34 cellular contexts compared by ENCODE assay signal in genomic region chr15:28118083-28118482, GRCh38. TPM values are rescaled to one million over a fixed set of nuclear protein-coding genes. Genes with fewer than 3 reads are reported as not detected.
"Had no signal": no experiment of that assay in that cellular context is flagged by ENCODE, and none has a peak within 500 bp of the region (broad histone marks: within the 10 kb centered on the region; RNA-seq: fewer than 3 reads in every experiment).

No MANE protein-coding gene starts in this region.

- ATAC-seq: activated CD4-positive, alpha-beta T cell treated with anti-CD3 and anti-CD28 coated beads for 36 hours; activated CD8-positive, alpha-beta memory T cell treated with anti-CD3 and anti-CD28 coated beads, Interleukin-2, amount 10 ng/mL, durations not matched to agents 7 days and 5 days; activated CD8-positive, alpha-beta T cell treated with anti-CD3 and anti-CD28 coated beads, Interleukin-2, amount 10 ng/mL, durations not matched to agents 7 days and 5 days; activated naive CD4-positive, alpha-beta T cell treated with anti-CD3 and anti-CD28 coated beads, Interleukin-2, amount 50 U/mL, for 72 hours; activated T-cell treated with anti-CD3 and anti-CD28 coated beads, Interleukin-2, amount 50 U/mL, for 72 hours; foreskin keratinocyte had no signal

- DNase-seq: activated CD4-positive, alpha-beta memory T cell treated with anti-CD3 and anti-CD28 coated beads for 36 hours; activated CD4-positive, alpha-beta T cell treated with anti-CD3 and anti-CD28 coated beads for 36 hours; activated CD4-positive, alpha-beta T cell treated with anti-CD3 and anti-CD28 coated beads, Interleukin-2, amount 10 ng/mL, durations not matched to agents 24 days and 14 days; activated CD4-positive, CD25-positive, alpha-beta regulatory T cell; activated CD4-positive, CD25-positive, alpha-beta regulatory T cell treated with anti-CD3 and anti-CD28 coated beads, Interleukin-2, amount 50 U/mL, for 72 hours; activated CD8-positive, alpha-beta memory T cell treated with anti-CD3 and anti-CD28 coated beads, Interleukin-2, amount 10 ng/mL, durations not matched to agents 7 days and 5 days; activated CD8-positive, alpha-beta memory T cell treated with anti-CD3 and anti-CD28 coated beads, Interleukin-2, amount 50 U/mL, for 4 hours; activated CD8-positive, alpha-beta T cell treated with anti-CD3 and anti-CD28 coated beads, Interleukin-2, amount 10 ng/mL, durations not matched to agents 7 days and 5 days; activated gamma-delta T cell; activated naive CD4-positive, alpha-beta T cell; activated naive CD8-positive, alpha-beta T cell treated with anti-CD3 and anti-CD28 coated beads, Interleukin-2, amount 10 ng/mL, durations not matched to agents 7 days and 5 days; activated T-cell treated with anti-CD3 and anti-CD28 coated beads, Interleukin-2, amount 50 U/mL, for 1 hour; activated T-cell treated with anti-CD3 and anti-CD28 coated beads, Interleukin-2, amount 50 U/mL, for 72 hours; effector memory CD4-positive, alpha-beta T cell; endodermal cell; erythroblast; foreskin keratinocyte; gastrocnemius medialis; T1000; WERI-Rb-1 had no signal

- H3K4me3 Mint-ChIP-seq: activated CD4-positive, alpha-beta memory T cell treated with anti-CD3 and anti-CD28 coated beads for 36 hours; activated CD4-positive, alpha-beta T cell treated with anti-CD3 and anti-CD28 coated beads for 36 hours; activated CD4-positive, alpha-beta T cell treated with anti-CD3 and anti-CD28 coated beads, Interleukin-2, amount 10 ng/mL, durations not matched to agents 24 days and 14 days; activated CD8-positive, alpha-beta memory T cell treated with anti-CD3 and anti-CD28 coated beads, Interleukin-2, amount 10 ng/mL, durations not matched to agents 7 days and 5 days; activated CD8-positive, alpha-beta T cell treated with anti-CD3 and anti-CD28 coated beads, Interleukin-2, amount 10 ng/mL, durations not matched to agents 7 days and 5 days; activated naive CD4-positive, alpha-beta T cell treated with anti-CD3 and anti-CD28 coated beads, Interleukin-2, amount 10 ng/mL, durations not matched to agents 7 days and 5 days; activated naive CD8-positive, alpha-beta T cell treated with anti-CD3 and anti-CD28 coated beads, Interleukin-2, amount 10 ng/mL, durations not matched to agents 7 days and 5 days; activated T-cell treated with anti-CD3 and anti-CD28 coated beads, Interleukin-2, amount 50 U/mL, for 72 hours; brain; central memory CD8-positive, alpha-beta T cell; dendritic cell treated with granulocyte-macrophage colony-stimulating factor and Interleukin-4, amounts not matched to agents 40 ng/mL and 50 ng/mL, for 4 days; endodermal cell; T-helper 1 cell treated with Interleukin-12 subunit alpha and Interleukin-12 subunit beta and Interleukin-4 antibody, amounts not matched to agents 30 μg/mL and 1 μg/mL, for 36 hours; T-helper 2 cell treated with Interferon-gamma antibody and Interleukin-4, amounts not matched to agents 5 μg/mL and 100 μg/mL, for 36 hours had no signal

- H3K27ac Mint-ChIP-seq: activated CD4-positive, alpha-beta memory T cell treated with anti-CD3 and anti-CD28 coated beads for 36 hours; activated CD4-positive, alpha-beta T cell treated with anti-CD3 and anti-CD28 coated beads for 36 hours; activated CD4-positive, alpha-beta T cell treated with anti-CD3 and anti-CD28 coated beads, Interleukin-2, amount 10 ng/mL, durations not matched to agents 24 days and 14 days; activated CD8-positive, alpha-beta memory T cell treated with anti-CD3 and anti-CD28 coated beads, Interleukin-2, amount 10 ng/mL, durations not matched to agents 7 days and 5 days; activated naive CD8-positive, alpha-beta T cell treated with anti-CD3 and anti-CD28 coated beads, Interleukin-2, amount 10 ng/mL, durations not matched to agents 7 days and 5 days; activated T-cell treated with anti-CD3 and anti-CD28 coated beads, Interleukin-2, amount 50 U/mL, for 72 hours; dendritic cell treated with granulocyte-macrophage colony-stimulating factor and Interleukin-4, amounts not matched to agents 40 ng/mL and 50 ng/mL, for 4 days; endodermal cell; T-helper 1 cell treated with Interleukin-12 subunit alpha and Interleukin-12 subunit beta and Interleukin-4 antibody, amounts not matched to agents 30 μg/mL and 1 μg/mL, for 36 hours; T-helper 2 cell treated with Interferon-gamma antibody and Interleukin-4, amounts not matched to agents 5 μg/mL and 100 μg/mL, for 36 hours had no signal

- H3K27me3 ChIP-seq: ascending aorta, breast epithelium, cardiac muscle cell, dorsolateral prefrontal cortex, esophagus muscularis mucosa, foreskin keratinocyte, gastrocnemius medialis had no signal

- H3K36me3 Mint-ChIP-seq: activated naive CD8-positive, alpha-beta T cell treated with anti-CD3 and anti-CD28 coated beads, Interleukin-2, amount 10 ng/mL, durations not matched to agents 7 days and 5 days had no signal

- H3K4me1 ChIP-seq: ascending aorta, breast epithelium, esophagus muscularis mucosa, gastrocnemius medialis had no signal

- H3K9me3 ChIP-seq: ascending aorta, breast epithelium, esophagus muscularis mucosa, gastrocnemius medialis had no signal

- H3K27me3 Mint-ChIP-seq: activated CD4-positive, alpha-beta memory T cell treated with anti-CD3 and anti-CD28 coated beads for 36 hours; activated CD4-positive, alpha-beta T cell treated with anti-CD3 and anti-CD28 coated beads for 36 hours; activated CD4-positive, alpha-beta T cell treated with anti-CD3 and anti-CD28 coated beads, Interleukin-2, amount 10 ng/mL, durations not matched to agents 24 days and 14 days; activated CD8-positive, alpha-beta memory T cell treated with anti-CD3 and anti-CD28 coated beads, Interleukin-2, amount 10 ng/mL, durations not matched to agents 7 days and 5 days; activated naive CD4-positive, alpha-beta T cell treated with anti-CD3 and anti-CD28 coated beads, Interleukin-2, amount 10 ng/mL, durations not matched to agents 7 days and 5 days; activated naive CD8-positive, alpha-beta T cell treated with anti-CD3 and anti-CD28 coated beads, Interleukin-2, amount 10 ng/mL, durations not matched to agents 7 days and 5 days; central memory CD8-positive, alpha-beta T cell; dendritic cell treated with granulocyte-macrophage colony-stimulating factor and Interleukin-4, amounts not matched to agents 40 ng/mL and 50 ng/mL, for 4 days had no signal

- H3K27ac ChIP-seq: ascending aorta, breast epithelium, cardiac muscle cell, coronary artery, dorsolateral prefrontal cortex, esophagus muscularis mucosa, foreskin keratinocyte, gastrocnemius medialis, WERI-Rb-1 had no signal

- H3K4me3 ChIP-seq: ascending aorta, breast epithelium, cardiac muscle cell, coronary artery, dorsolateral prefrontal cortex, esophagus muscularis mucosa, gastrocnemius medialis had no signal

- H3K36me3 ChIP-seq: breast epithelium had no signal

- H3K4me1 Mint-ChIP-seq: activated CD4-positive, alpha-beta T cell treated with anti-CD3 and anti-CD28 coated beads for 36 hours; activated CD4-positive, alpha-beta T cell treated with anti-CD3 and anti-CD28 coated beads, Interleukin-2, amount 10 ng/mL, durations not matched to agents 24 days and 14 days; endodermal cell had no signal

- H3K9me3 Mint-ChIP-seq: activated CD4-positive, alpha-beta memory T cell treated with anti-CD3 and anti-CD28 coated beads for 36 hours; activated CD4-positive, alpha-beta T cell treated with anti-CD3 and anti-CD28 coated beads, Interleukin-2, amount 10 ng/mL, durations not matched to agents 24 days and 14 days; activated naive CD4-positive, alpha-beta T cell treated with anti-CD3 and anti-CD28 coated beads, Interleukin-2, amount 10 ng/mL, durations not matched to agents 7 days and 5 days; activated naive CD4-positive, alpha-beta T cell treated with anti-CD3 and anti-CD28 coated beads, Interleukin-2, amount 50 U/mL, for 72 hours; activated naive CD8-positive, alpha-beta T cell treated with anti-CD3 and anti-CD28 coated beads, Interleukin-2, amount 10 ng/mL, durations not matched to agents 7 days and 5 days; activated T-cell treated with anti-CD3 and anti-CD28 coated beads, Interleukin-2, amount 50 U/mL, for 72 hours; brain; central memory CD8-positive, alpha-beta T cell; dendritic cell treated with granulocyte-macrophage colony-stimulating factor and Interleukin-4, amounts not matched to agents 40 ng/mL and 50 ng/mL, for 4 days; endodermal cell; T-helper 1 cell treated with Interleukin-12 subunit alpha and Interleukin-12 subunit beta and Interleukin-4 antibody, amounts not matched to agents 30 μg/mL and 1 μg/mL, for 36 hours; T-helper 2 cell treated with Interferon-gamma antibody and Interleukin-4, amounts not matched to agents 5 μg/mL and 100 μg/mL, for 36 hours had no signal

RNA-seq across cellular contexts. Expression of gene OCA2, which starts 19.0 kb away (rescaled TPM):
- total RNA-seq: activated CD4-positive, alpha-beta memory T cell treated with anti-CD3 and anti-CD28 coated beads for 36 hours; activated CD4-positive, alpha-beta T cell treated with anti-CD3 and anti-CD28 coated beads for 36 hours; activated CD4-positive, alpha-beta T cell treated with anti-CD3 and anti-CD28 coated beads, Interleukin-2, amount 10 ng/mL, durations not matched to agents 24 days and 14 days; activated CD8-positive, alpha-beta memory T cell treated with anti-CD3 and anti-CD28 coated beads for 36 hours; activated CD8-positive, alpha-beta memory T cell treated with anti-CD3 and anti-CD28 coated beads, Interleukin-2, amount 10 ng/mL, durations not matched to agents 7 days and 5 days; activated CD8-positive, alpha-beta T cell treated with anti-CD3 and anti-CD28 coated beads, Interleukin-2, amount 10 ng/mL, durations not matched to agents 7 days and 5 days; activated naive CD4-positive, alpha-beta T cell treated with anti-CD3 and anti-CD28 coated beads, Interleukin-2, amount 50 U/mL, for 72 hours; activated naive CD8-positive, alpha-beta T cell treated with anti-CD3 and anti-CD28 coated beads, Interleukin-2, amount 10 ng/mL, durations not matched to agents 7 days and 5 days had no signal
